Comparison of ENCODE assay signal across 4 cellular contexts in the genomic region with DNA sequence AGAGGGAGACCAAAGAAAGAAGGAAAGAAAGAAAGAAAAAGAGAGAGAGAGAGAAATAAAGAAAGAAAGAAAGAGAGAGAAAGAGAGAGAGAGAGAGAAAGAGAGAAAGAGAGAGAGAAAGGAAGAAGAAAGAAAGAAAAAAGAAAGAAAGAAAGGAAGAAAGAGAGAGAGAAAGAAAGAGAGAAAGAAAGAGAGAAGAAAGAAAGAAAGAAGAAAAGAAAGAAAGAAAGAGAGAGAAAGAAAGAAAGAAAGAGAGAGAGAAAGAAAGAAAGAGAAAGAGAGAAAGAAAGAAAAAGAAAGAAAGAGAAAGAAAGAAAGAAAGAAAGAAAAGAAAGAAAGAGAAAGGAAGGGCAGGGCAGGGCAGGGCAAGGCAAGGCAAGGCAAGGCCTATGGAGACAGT. TPM values are rescaled to one million over a fixed set of nuclear protein-coding genes. Genes with fewer than 3 reads are reported as not detected.
"Had no signal": no experiment of that assay in that cellular context is flagged by ENCODE, and none has a peak within 500 bp of the region (broad histone marks: within the 10 kb centered on the region; RNA-seq: fewer than 3 reads in every experiment).

No MANE protein-coding gene starts in this region.

RNA-seq across cellular contexts. Expression of gene OR10H4, which starts 23.2 kb away (rescaled TPM):
- total RNA-seq: LHCN-M2, M059J, MCF 10A, NCI-H460 had no signal
